24 cellular contexts compared by ENCODE assay signal in genomic region chr7:71459137-71459536, GRCh38.
"Had no signal": no experiment of that assay in that cellular context is flagged by ENCODE, and none has a peak within 500 bp of the region (broad histone marks: within the 10 kb centered on the region; RNA-seq: fewer than 3 reads in every experiment).

No MANE protein-coding gene starts in this region.

- H3K36me3 Mint-ChIP-seq: naive thymus-derived CD8-positive, alpha-beta T cell had no signal

- H3K4me3 Mint-ChIP-seq: activated T-helper 17 cell treated with anti-CD3 and anti-CD28 coated beads, Interleukin-2, amount 50 U/mL, for 72 hours; effector memory CD8-positive, alpha-beta T cell; naive thymus-derived CD8-positive, alpha-beta T cell; T-helper 2 cell treated with Interferon-gamma antibody and Interleukin-4, amounts not matched to agents 5 μg/mL and 100 μg/mL, for 36 hours had no signal

- H3K4me1 Mint-ChIP-seq: activated T-helper 17 cell treated with anti-CD3 and anti-CD28 coated beads, Interleukin-2, amount 50 U/mL, for 72 hours; naive thymus-derived CD8-positive, alpha-beta T cell had no signal

- DNase-seq: activated CD4-positive, alpha-beta T cell treated with anti-CD3 and anti-CD28 coated beads for 1 hour; activated CD4-positive, alpha-beta T cell treated with anti-CD3 and anti-CD28 coated beads, Interleukin-2, amount 50 U/mL, for 1 hour; activated T-cell treated with anti-CD3 and anti-CD28 coated beads, Interleukin-2, amount 50 U/mL, for 1 hour; aorta; central memory CD4-positive, alpha-beta T cell; dorsolateral prefrontal cortex; effector memory CD8-positive, alpha-beta T cell; heart left ventricle; lower lobe of right lung; naive thymus-derived CD8-positive, alpha-beta T cell; retina; sigmoid colon; stimulated activated CD4-positive, alpha-beta T cell treated with anti-CD3 and anti-CD28 coated beads, Interleukin-4, amount 100 ng/mL, for 24 hours; stimulated activated naive CD4-positive, alpha-beta T cell treated with Interleukin-2 at 50 U/mL for 16 hours; WERI-Rb-1 had no signal

- H3K27ac Mint-ChIP-seq: activated naive CD4-positive, alpha-beta T cell treated with anti-CD3 and anti-CD28 coated beads, Interleukin-2, amount 50 U/mL, for 72 hours; activated T-helper 17 cell treated with anti-CD3 and anti-CD28 coated beads, Interleukin-2, amount 50 U/mL, for 72 hours; effector memory CD8-positive, alpha-beta T cell; naive thymus-derived CD8-positive, alpha-beta T cell; progenitor cell of endocrine pancreas; T-helper 2 cell treated with Interferon-gamma antibody and Interleukin-4, amounts not matched to agents 5 μg/mL and 100 μg/mL, for 36 hours; type B pancreatic cell had no signal

- H3K36me3 ChIP-seq: esophagus muscularis mucosa, gastroesophageal sphincter, heart left ventricle, lower lobe of right lung, sigmoid colon, thoracic aorta, vagina, WERI-Rb-1 had no signal

- H3K9me3 ChIP-seq: esophagus muscularis mucosa, gastroesophageal sphincter, heart left ventricle, lower lobe of right lung, thoracic aorta, vagina had no signal

- H3K27me3 Mint-ChIP-seq: activated T-helper 17 cell treated with anti-CD3 and anti-CD28 coated beads, Interleukin-2, amount 50 U/mL, for 72 hours; effector memory CD8-positive, alpha-beta T cell had no signal

- H3K27me3 ChIP-seq: esophagus muscularis mucosa, gastroesophageal sphincter, heart left ventricle, sigmoid colon, vagina had no signal

- H3K4me3 ChIP-seq: dorsolateral prefrontal cortex, esophagus muscularis mucosa, gastroesophageal sphincter, heart left ventricle, lower lobe of right lung, sigmoid colon, thoracic aorta, vagina had no signal

- ATAC-seq: activated naive CD4-positive, alpha-beta T cell treated with anti-CD3 and anti-CD28 coated beads, Interleukin-2, amount 50 U/mL, for 72 hours; activated T-helper 17 cell treated with anti-CD3 and anti-CD28 coated beads, Interleukin-2, amount 50 U/mL, for 72 hours; effector memory CD8-positive, alpha-beta T cell; gastroesophageal sphincter; lower lobe of right lung; naive thymus-derived CD8-positive, alpha-beta T cell had no signal

- H3K27ac ChIP-seq: esophagus muscularis mucosa, gastroesophageal sphincter, lower lobe of right lung, sigmoid colon, thoracic aorta, vagina, WERI-Rb-1 had no signal

- H3K4me1 ChIP-seq: lower lobe of right lung, vagina had no signal
